13 cellular contexts compared by ENCODE assay signal in genomic region chr14:36975834-36976233, GRCh38.
DNase-seq lines count a peak whose midpoint lies in the region; ATAC-seq, FAIRE-seq and TF ChIP-seq lines count a peak whose summit lies in the region.
"Had no signal": no experiment of that assay in that cellular context is flagged by ENCODE, and none has a peak within 500 bp of the region (broad histone marks: within the 10 kb centered on the region; RNA-seq: fewer than 3 reads in every experiment).

No MANE protein-coding gene starts in this region.

- H3K27ac Mint-ChIP-seq in GM23338, result peak overlapping the region; percentile 78; the same call in 1 of the 2 replicates
- no peak overlapping the region for H3K27ac Mint-ChIP-seq in activated CD4-positive, alpha-beta T cell treated with anti-CD3 and anti-CD28 coated beads for 36 hours
- H3K27ac Mint-ChIP-seq in activated T-helper 1 cell treated with anti-CD3 and anti-CD28 coated beads, Interleukin-12 subunit alpha, Interleukin-12 subunit beta, Interleukin-2, Interleukin-4 antibody, amounts not matched to agents 30 ng/mL and 10 ng/mL and 1 ng/mL, durations not matched to agents 14 hours and 24 hours and 36 hours, result no peak overlapping the region
- H3K27ac Mint-ChIP-seq: mesothelial cell of epicardium, type B pancreatic cell had no signal

- no peak overlapping the region for H3K4me3 Mint-ChIP-seq in GM23338
- no peak overlapping the region for H3K4me3 Mint-ChIP-seq in activated CD4-positive, alpha-beta T cell treated with anti-CD3 and anti-CD28 coated beads for 36 hours
- no peak overlapping the region for H3K4me3 Mint-ChIP-seq in activated T-helper 1 cell treated with anti-CD3 and anti-CD28 coated beads, Interleukin-12 subunit alpha, Interleukin-12 subunit beta, Interleukin-2, Interleukin-4 antibody, amounts not matched to agents 30 ng/mL and 10 ng/mL and 1 ng/mL, durations not matched to agents 14 hours and 24 hours and 36 hours
- H3K4me3 Mint-ChIP-seq: mesothelial cell of epicardium, type B pancreatic cell had no signal

- H2AFZ ChIP-seq in GM23338 (no peak overlapping the region), PC-3 (ENCODE audit: low read length) (no peak overlapping the region)

- H3K36me3 ChIP-seq in GM23338 (ENCODE audit: insufficient read depth), result no peaks in the 10 kb centered on the region
- no peaks in the 10 kb centered on the region for H3K36me3 ChIP-seq in PC-3 (ENCODE audit: low read depth, low read length)

- peaks cover 15% of the 10 kb centered on the region; the same call in 2 of the 3 replicates for H3K4me1 Mint-ChIP-seq in GM23338
- no peaks in the 10 kb centered on the region for H3K4me1 Mint-ChIP-seq in activated CD4-positive, alpha-beta T cell treated with anti-CD3 and anti-CD28 coated beads for 36 hours
- H3K4me1 Mint-ChIP-seq in activated T-helper 1 cell treated with anti-CD3 and anti-CD28 coated beads, Interleukin-12 subunit alpha, Interleukin-12 subunit beta, Interleukin-2, Interleukin-4 antibody, amounts not matched to agents 30 ng/mL and 10 ng/mL and 1 ng/mL, durations not matched to agents 14 hours and 24 hours and 36 hours (ENCODE audit: low read depth), result no peaks in the 10 kb centered on the region
- H3K4me1 Mint-ChIP-seq: mesothelial cell of epicardium had no signal

- no TSS peak for BruUV-seq in PC-3 (replicated peaks; lab: Mats Ljungman, UMichigan)

- H3K9me3 ChIP-seq in PC-3 (ENCODE audit: low read length), result no peaks in the 10 kb centered on the region

- H3K79me2 ChIP-seq in GM23338 (replicated peaks; ENCODE audit: insufficient read depth) (no peaks in the 10 kb centered on the region), PC-3 (ENCODE audit: low read length) (no peaks in the 10 kb centered on the region)

- H3K4me1 ChIP-seq in GM23338 (ENCODE audit: insufficient read depth) (no peaks in the 10 kb centered on the region), PC-3 (ENCODE audit: insufficient read depth, low read length) (peaks cover 61% of the 10 kb centered on the region)

- H3K9me2 ChIP-seq in GM23338 (ENCODE audit: insufficient read depth), result no peaks in the 10 kb centered on the region
- no peaks in the 10 kb centered on the region for H3K9me2 ChIP-seq in PC-3 (replicated peaks; ENCODE audit: low read length)

- H3K36me3 Mint-ChIP-seq in GM23338 (ENCODE audit: low read depth), result no peaks in the 10 kb centered on the region
- no peaks in the 10 kb centered on the region for H3K36me3 Mint-ChIP-seq in activated CD4-positive, alpha-beta T cell treated with anti-CD3 and anti-CD28 coated beads for 36 hours (ENCODE audit: low read depth)
- H3K36me3 Mint-ChIP-seq in activated T-helper 1 cell treated with anti-CD3 and anti-CD28 coated beads, Interleukin-12 subunit alpha, Interleukin-12 subunit beta, Interleukin-2, Interleukin-4 antibody, amounts not matched to agents 30 ng/mL and 10 ng/mL and 1 ng/mL, durations not matched to agents 14 hours and 24 hours and 36 hours (ENCODE audit: low read depth), result no peaks in the 10 kb centered on the region
- H3K36me3 Mint-ChIP-seq: mesothelial cell of epicardium, type B pancreatic cell had no signal

- ATAC-seq in GM23338, result no peak
- ATAC-seq in PC-3, result no peak
- ATAC-seq in activated CD4-positive, alpha-beta T cell treated with anti-CD3 and anti-CD28 coated beads for 36 hours, result no peak

- H3K27me3 ChIP-seq in GM23338 (ENCODE audit: insufficient read depth) (no peaks in the 10 kb centered on the region), PC-3 (ENCODE audit: low read length) (no peaks in the 10 kb centered on the region)

- no peaks in the 10 kb centered on the region for H4K20me1 ChIP-seq in GM23338 (replicated peaks; ENCODE audit: insufficient read depth)
- H4K20me1 ChIP-seq in PC-3 (ENCODE audit: low read length), result no peaks in the 10 kb centered on the region

- DNase-seq in GM23338 (ENCODE audit: low spot score) (no peak), NCI-H187 (lab: John Stamatoyannopoulos, UW) (peak; percentile 38 to 66), PC-3 (peak; percentile 56), left kidney (ENCODE audit: low read depth, low spot score) (peak; percentile 83), activated T-cell treated with anti-CD3 and anti-CD28 coated beads for 4 hours (no peak), GM19239 (ENCODE audit: insufficient read length, low spot score) (no peak)
- no peak for DNase-seq in activated CD4-positive, alpha-beta T cell treated with anti-CD3 and anti-CD28 coated beads for 36 hours
- DNase-seq in activated T-helper 1 cell treated with anti-CD3 and anti-CD28 coated beads, Interleukin-12 subunit alpha, Interleukin-12 subunit beta, Interleukin-2, Interleukin-4 antibody, amounts not matched to agents 30 ng/mL and 10 ng/mL and 1 ng/mL, durations not matched to agents 14 hours and 24 hours and 36 hours (ENCODE audit: low spot score), result no peak
- DNase-seq: activated naive CD4-positive, alpha-beta T cell treated with anti-CD3 and anti-CD28 coated beads, Interleukin-2, amount 50 U/mL, for 16 hours; NCI-H1048 had no signal

- H3K27me3 Mint-ChIP-seq in GM23338 (ENCODE audit: insufficient read depth, low read depth, poor library complexity), result peaks cover 2% of the 10 kb centered on the region
- no peaks in the 10 kb centered on the region for H3K27me3 Mint-ChIP-seq in activated CD4-positive, alpha-beta T cell treated with anti-CD3 and anti-CD28 coated beads for 36 hours
- no peaks in the 10 kb centered on the region for H3K27me3 Mint-ChIP-seq in activated T-helper 1 cell treated with anti-CD3 and anti-CD28 coated beads, Interleukin-12 subunit alpha, Interleukin-12 subunit beta, Interleukin-2, Interleukin-4 antibody, amounts not matched to agents 30 ng/mL and 10 ng/mL and 1 ng/mL, durations not matched to agents 14 hours and 24 hours and 36 hours (ENCODE audit: insufficient read depth)

- H3K27ac ChIP-seq in GM23338 (ENCODE audit: low read depth), result no peak overlapping the region
- peak overlapping the region; percentile 92 for H3K27ac ChIP-seq in PC-3 (ENCODE audit: low read length)

- H3K4me2 ChIP-seq in GM23338 (no peak overlapping the region), PC-3 (ENCODE audit: low read length) (no peak overlapping the region)

- CTCF ChIA-PET in PC-3 (lab: Charles Lee), result no interaction called here
- CTCF ChIA-PET in activated CD4-positive, alpha-beta T cell treated with anti-CD3 and anti-CD28 coated beads for 36 hours (lab: Charles Lee), result no interaction called here

- H3K9ac ChIP-seq in PC-3 (ENCODE audit: low read length), result no peak overlapping the region

- intact Hi-C loops in PC-3 (cut with micrococcal nuclease), result no loop called here
- intact Hi-C loops in activated CD4-positive, alpha-beta T cell treated with anti-CD3 and anti-CD28 coated beads for 36 hours (cut with DNase I, micrococcal nuclease), result no loop called here
- intact Hi-C loops in activated T-helper 1 cell treated with anti-CD3 and anti-CD28 coated beads, Interleukin-12 subunit alpha, Interleukin-12 subunit beta, Interleukin-2, Interleukin-4 antibody, amounts not matched to agents 30 ng/mL and 10 ng/mL and 1 ng/mL, durations not matched to agents 14 hours and 24 hours and 36 hours (cut with micrococcal nuclease), result no loop called here

- peak in 1 of 2 experiments; percentile 42; a peak in 2 of 4 replicates for TF ChIP-seq CTCF in GM23338 (conservative IDR thresholded peaks at IDR 0.05; ENCODE audit: low read depth in 2 of 2)
- peak; percentile 49 for TF ChIP-seq CTCF in PC-3 (conservative IDR thresholded peaks at IDR 0.05; ENCODE audit: low read depth, low read length)

- H3K4me3 ChIP-seq in GM23338, result no peak overlapping the region
- H3K4me3 ChIP-seq in PC-3 (ENCODE audit: low read length), result no peak overlapping the region

- POLR2A ChIA-PET in PC-3 (lab: Charles Lee; ENCODE audit: unreplicated experiment), result no interaction called here
- POLR2A ChIA-PET in activated CD4-positive, alpha-beta T cell treated with anti-CD3 and anti-CD28 coated beads for 36 hours (lab: Charles Lee), result no interaction called here

- FAIRE-seq in GM19239 (lab: Jason Lieb, UNC), result no peak
- FAIRE-seq: H54 had no signal

- H3F3A ChIP-seq in GM23338 (replicated peaks; ENCODE audit: low read depth) (no peaks in the 10 kb centered on the region), PC-3 (ENCODE audit: low read length, unreplicated experiment) (peaks cover 16% of the 10 kb centered on the region)

- H3K9me3 Mint-ChIP-seq in GM23338, result no peaks in the 10 kb centered on the region
- H3K9me3 Mint-ChIP-seq in activated CD4-positive, alpha-beta T cell treated with anti-CD3 and anti-CD28 coated beads for 36 hours (ENCODE audit: low read depth), result peaks cover 2% of the 10 kb centered on the region
- H3K9me3 Mint-ChIP-seq in activated T-helper 1 cell treated with anti-CD3 and anti-CD28 coated beads, Interleukin-12 subunit alpha, Interleukin-12 subunit beta, Interleukin-2, Interleukin-4 antibody, amounts not matched to agents 30 ng/mL and 10 ng/mL and 1 ng/mL, durations not matched to agents 14 hours and 24 hours and 36 hours, result peaks cover 6% of the 10 kb centered on the region
- H3K9me3 Mint-ChIP-seq: type B pancreatic cell had no signal

TF ChIP-seq in GM23338, 12 proteins besides CTCF, POLR2A, EP300 and RAD21 (continues in another document):
- no peak for TF ChIP-seq ETS1 (IDR thresholded peaks at IDR 0.05)

Comparison
In these comparisons a context has a peak if more than half of its experiments do, and no peak if none do; other contexts are left out.
1. DNase-seq: peak in NCI-H187 (2 of 2), PC-3 (single experiment) and left kidney (single experiment); none in GM23338 (single experiment), activated CD4-positive, alpha-beta T cell treated with anti-CD3 and anti-CD28 coated beads for 36 hours (single experiment), activated T-cell treated with anti-CD3 and anti-CD28 coated beads for 4 hours (single experiment), activated T-helper 1 cell treated with anti-CD3 and anti-CD28 coated beads, Interleukin-12 subunit alpha, Interleukin-12 subunit beta, Interleukin-2, Interleukin-4 antibody, amounts not matched to agents 30 ng/mL and 10 ng/mL and 1 ng/mL, durations not matched to agents 14 hours and 24 hours and 36 hours (single experiment) and GM19239 (single experiment).